ENCODE assay signal across 9 cellular contexts in genomic region chr13:99431927-99432636, GRCh38.
DNase-seq lines count a peak whose midpoint lies in the region; ATAC-seq and TF ChIP-seq lines count a peak whose summit lies in the region.
"Had no signal": no experiment of that assay in that cellular context is flagged by ENCODE, and none has a peak within 500 bp of the region (broad histone marks: within the 10 kb centered on the region; RNA-seq: fewer than 3 reads in every experiment).

No MANE protein-coding gene starts in this region.

- H3K9me3 Mint-ChIP-seq in neural progenitor cell = peaks cover 12% of the 10 kb centered on the region

- H3K36me3 ChIP-seq in neural progenitor cell = no peaks in the 10 kb centered on the region

- peak overlapping the region; percentile 69 for H3K4me3 Mint-ChIP-seq in neural progenitor cell

- peaks cover 4% of the 10 kb centered on the region for H3K27me3 Mint-ChIP-seq in neural progenitor cell (ENCODE audit: insufficient read depth, low read depth)

- DNase-seq in activated CD8-positive, alpha-beta memory T cell treated with anti-CD3 and anti-CD28 coated beads for 24 hours = peak; percentile 72
- DNase-seq in activated CD8-positive, alpha-beta memory T cell treated with anti-CD3 and anti-CD28 coated beads, Interleukin-2, amount 50 U/mL, for 4 hours = no peak
- peak; percentile 53 to 55 for DNase-seq in activated T-cell treated with anti-CD3 and anti-CD28 coated beads, Interleukin-2, amount 50 U/mL, for 48 hours
- no peak for DNase-seq in neural progenitor cell (ENCODE audit: low spot score)
- DNase-seq in NCI-H1092 treated with DMSO at 0.1 percent for 48 hours (lab: John Stamatoyannopoulos, UW) = no peak
- DNase-seq in AG08396 (ENCODE audit: low spot score) = no peak

- H3F3A ChIP-seq in neural progenitor cell (ENCODE audit: low read depth) = no peaks in the 10 kb centered on the region

- H3K27me3 ChIP-seq in neural progenitor cell = no peaks in the 10 kb centered on the region

- no peaks in the 10 kb centered on the region for H4K20me1 ChIP-seq in neural progenitor cell (ENCODE audit: low read depth)

- H3K27ac Mint-ChIP-seq in neural progenitor cell = peak overlapping the region; percentile 94

- H3K27ac ChIP-seq in neural progenitor cell = no peak overlapping the region
- H3K27ac ChIP-seq: C4-2B had no signal

- no peaks in the 10 kb centered on the region for H3K79me2 ChIP-seq in neural progenitor cell (ENCODE audit: low read depth)

- H3K4me1 ChIP-seq in neural progenitor cell = peaks cover 7% of the 10 kb centered on the region

- H3K4me1 Mint-ChIP-seq in neural progenitor cell = peaks cover 17% of the 10 kb centered on the region

- peak overlapping the region; percentile 4 for H2AFZ ChIP-seq in neural progenitor cell (replicated peaks)

- TF ChIP-seq CTCF in neural progenitor cell (IDR thresholded peaks at IDR 0.05) = no peak

- peak overlapping the region; percentile 50 for H3K4me2 ChIP-seq in neural progenitor cell

- no peaks in the 10 kb centered on the region for H3K36me3 Mint-ChIP-seq in neural progenitor cell

- no peak overlapping the region for H3K9ac ChIP-seq in neural progenitor cell

- H3K4me3 ChIP-seq in neural progenitor cell = peak overlapping the region; percentile 5

- H3K9me3 ChIP-seq in neural progenitor cell (ENCODE audit: low read depth) = no peaks in the 10 kb centered on the region

- ATAC-seq in HG03097 (IDR thresholded peaks at IDR 0.05; ENCODE audit: low FRiP score, unreplicated experiment) (peak; percentile 19), HG02571 (IDR thresholded peaks at IDR 0.05; ENCODE audit: unreplicated experiment) (no peak)

Comparison
In these comparisons a context has a peak if more than half of its experiments do, and no peak if none do; other contexts are left out.
1. DNase-seq: peak in activated CD8-positive, alpha-beta memory T cell treated with anti-CD3 and anti-CD28 coated beads for 24 hours (single experiment) and activated T-cell treated with anti-CD3 and anti-CD28 coated beads, Interleukin-2, amount 50 U/mL, for 48 hours (2 of 2); none in activated CD8-positive, alpha-beta memory T cell treated with anti-CD3 and anti-CD28 coated beads, Interleukin-2, amount 50 U/mL, for 4 hours (single experiment), neural progenitor cell (single experiment), NCI-H1092 treated with DMSO at 0.1 percent for 48 hours (single experiment) and AG08396 (single experiment).